ENCODE assay signal across 12 cellular contexts in genomic region chr6:168574699-168575195, GRCh38.
DNase-seq lines count a peak whose midpoint lies in the region; ATAC-seq and TF ChIP-seq lines count a peak whose summit lies in the region.
"Had no signal": no experiment of that assay in that cellular context is flagged by ENCODE, and none has a peak within 500 bp of the region (broad histone marks: within the 10 kb centered on the region; RNA-seq: fewer than 3 reads in every experiment).

No MANE protein-coding gene starts in this region.

- TF ChIP-seq POLR2A in breast epithelium (IDR thresholded peaks at IDR 0.05) (no peak), heart left ventricle (IDR thresholded peaks at IDR 0.05) (no peak), vagina (IDR thresholded peaks at IDR 0.05) (no peak), gastrocnemius medialis (IDR thresholded peaks at IDR 0.05) (no peak)

- no peaks in the 10 kb centered on the region for H3K27me3 ChIP-seq in breast epithelium
- H3K27me3 ChIP-seq in heart left ventricle = peaks cover 0 to 3% (median 0%) of the 10 kb centered on the region in 9 donors
- H3K27me3 ChIP-seq in vagina = no peaks in the 10 kb centered on the region
- H3K27me3 ChIP-seq in osteoblast (ENCODE audit: insufficient read depth, low read length) = no peaks in the 10 kb centered on the region
- H3K27me3 ChIP-seq in gastrocnemius medialis = peaks cover 0 to under 1% (median 0%) of the 10 kb centered on the region in 3 donors

- H3K36me3 Mint-ChIP-seq in MCF 10A (ENCODE audit: insufficient read depth, unreplicated experiment) = no peaks in the 10 kb centered on the region
- no peaks in the 10 kb centered on the region for H3K36me3 Mint-ChIP-seq in nephron (ENCODE audit: low read depth)

- WGBS in heart left ventricle, 4 donors = 58 to 74% (median 64%) methylated on average over 15 to 17 of the region's 17 CpGs

- ATAC-seq in heart left ventricle = peak in 3 of 4 donors; percentile 62 to 77 (median 69)
- no peak for ATAC-seq in gastrocnemius medialis

- H3K27ac Mint-ChIP-seq in MCF 10A (ENCODE audit: low read depth, unreplicated experiment) = no peak overlapping the region
- H3K27ac Mint-ChIP-seq in nephron = peak overlapping the region; percentile 90 to 95 (median 93)
- H3K27ac Mint-ChIP-seq: activated T-cell treated with anti-CD3 and anti-CD28 coated beads, Interleukin-2, amount 50 U/mL, for 24 hours had no signal

- H3K4me2 ChIP-seq in osteoblast (ENCODE audit: insufficient read depth, low read length) = no peak overlapping the region

- intact Hi-C loops in breast epithelium (cut with DNase I; ENCODE audit: low total_unique reads) (no loop called here), MCF 10A (cut with micrococcal nuclease) (no loop called here), heart left ventricle (cut with DNase I) (no loop called here), vagina (cut with DNase I) (no loop called here), gastrocnemius medialis (cut with DNase I; ENCODE audit: low total_unique reads) (no loop called here)

- CTCF ChIA-PET in MCF 10A (lab: Yijun Ruan, JAX) = interaction anchor here (0.7 kb wide), 1 partner anchor 595 kb away, joined by 3 read pairs; no protein-coding TSS in a partner anchor

- TF ChIP-seq CTCF in breast epithelium (IDR thresholded peaks at IDR 0.05) (no peak), MCF 10A (IDR thresholded peaks at IDR 0.05; ENCODE audit: unreplicated experiment) (no peak), heart left ventricle (IDR thresholded peaks at IDR 0.05) (no peak), nephron (IDR thresholded peaks at IDR 0.05; ENCODE audit: unreplicated experiment in 3 of 3) (no peak), vagina (IDR thresholded peaks at IDR 0.05) (no peak), osteoblast (IDR thresholded peaks at IDR 0.05; ENCODE audit: extremely low read depth, low read depth, low read length) (no peak), gastrocnemius medialis (IDR thresholded peaks at IDR 0.05 in 4 of 5, conservative IDR thresholded peaks at IDR 0.05 in 1 of 5) (no peak)

- no peak overlapping the region for H3K4me3 Mint-ChIP-seq in MCF 10A (ENCODE audit: unreplicated experiment)
- peak overlapping the region in 2 of 3 experiments; percentile 11 to 44 for H3K4me3 Mint-ChIP-seq in nephron
- H3K4me3 Mint-ChIP-seq: activated T-cell treated with anti-CD3 and anti-CD28 coated beads, Interleukin-2, amount 50 U/mL, for 24 hours had no signal

- H3K4me3 ChIP-seq in breast epithelium (peak overlapping the region in 2 of 3 donors; percentile 9 to 48), heart left ventricle (no peak overlapping the region), vagina (no peak overlapping the region), osteoblast (ENCODE audit: insufficient read depth, low read length) (no peak overlapping the region), gastrocnemius medialis (no peak overlapping the region)

- H2AFZ ChIP-seq in osteoblast (ENCODE audit: low read length) = no peak overlapping the region

- in situ Hi-C loops in gastrocnemius medialis (cut with MboI; ENCODE audit: low sequenced_read_pairs in 4 of 4) = no loop called here

- H3K27me3 Mint-ChIP-seq in MCF 10A (ENCODE audit: insufficient read depth, unreplicated experiment) = peaks cover 50% of the 10 kb centered on the region
- no peaks in the 10 kb centered on the region for H3K27me3 Mint-ChIP-seq in nephron (ENCODE audit: low read depth)

- H4K20me1 ChIP-seq in osteoblast (ENCODE audit: insufficient read depth, low read length) = no peaks in the 10 kb centered on the region

- H3K9me3 ChIP-seq in breast epithelium (no peaks in the 10 kb centered on the region), heart left ventricle (no peaks in the 10 kb centered on the region), vagina (no peaks in the 10 kb centered on the region), osteoblast (ENCODE audit: low read depth, low read length) (no peaks in the 10 kb centered on the region), gastrocnemius medialis (no peaks in the 10 kb centered on the region)

- no peaks in the 10 kb centered on the region for H3K36me3 ChIP-seq in breast epithelium
- H3K36me3 ChIP-seq in heart left ventricle = no peaks in the 10 kb centered on the region
- no peaks in the 10 kb centered on the region for H3K36me3 ChIP-seq in vagina
- no peaks in the 10 kb centered on the region for H3K36me3 ChIP-seq in osteoblast (ENCODE audit: insufficient read depth, low read length)
- no peaks in the 10 kb centered on the region for H3K36me3 ChIP-seq in gastrocnemius medialis

- no TSS peak for BruUV-seq in MCF 10A (replicated peaks; lab: Mats Ljungman, UMichigan)

- H3K79me2 ChIP-seq in osteoblast (ENCODE audit: insufficient read depth, low read length) = no peaks in the 10 kb centered on the region

- DNase-seq in breast epithelium (ENCODE audit: low spot score in 2 of 2) = peak in 1 of 2 donors; percentile 69
- no peak for DNase-seq in MCF 10A (ENCODE audit: unreplicated experiment)
- peak in 2 of 5 donors; percentile 40 to 52 for DNase-seq in heart left ventricle
- DNase-seq in vagina (ENCODE audit: extremely low spot score in 2 of 2) = peak; percentile 84 to 86
- no peak for DNase-seq in osteoblast (ENCODE audit: insufficient read length, low spot score, missing footprints)
- no peak for DNase-seq in midbrain (lab: John Stamatoyannopoulos, UW)
- no peak for DNase-seq in gastrocnemius medialis
- DNase-seq: 8988T; activated T-cell treated with anti-CD3 and anti-CD28 coated beads, Interleukin-2, amount 50 U/mL, for 24 hours; Calu3 had no signal

- H3K4me1 Mint-ChIP-seq in MCF 10A (ENCODE audit: insufficient read depth, unreplicated experiment) (no peaks in the 10 kb centered on the region), nephron (peaks cover 42% of the 10 kb centered on the region)

- H3K9me3 Mint-ChIP-seq in MCF 10A (ENCODE audit: unreplicated experiment) (no peaks in the 10 kb centered on the region), nephron (no peaks in the 10 kb centered on the region)
- H3K9me3 Mint-ChIP-seq: activated T-cell treated with anti-CD3 and anti-CD28 coated beads, Interleukin-2, amount 50 U/mL, for 24 hours had no signal

- POLR2A ChIA-PET in MCF 10A (lab: Yijun Ruan, JAX) = interaction anchor here (0.6 kb wide), 1 partner anchor 1735 kb away, joined by 3 read pairs; no protein-coding TSS in a partner anchor

- H3K4me1 ChIP-seq in breast epithelium (no peaks in the 10 kb centered on the region), heart left ventricle (peaks cover 0 to 11% (median 0%) of the 10 kb centered on the region in 12 donors), vagina (peaks cover 7% of the 10 kb centered on the region), osteoblast (ENCODE audit: insufficient read depth, low read length) (no peaks in the 10 kb centered on the region), gastrocnemius medialis (no peaks in the 10 kb centered on the region)

- H3K27ac ChIP-seq in breast epithelium = peak overlapping the region; percentile 45 to 72
- H3K27ac ChIP-seq in heart left ventricle = peak overlapping the region in 4 of 12 donors; percentile 4 to 51 (median 16)
- peak overlapping the region; percentile 48 for H3K27ac ChIP-seq in vagina
- H3K27ac ChIP-seq in osteoblast (ENCODE audit: low read depth, low read length) = no peak overlapping the region
- H3K27ac ChIP-seq in gastrocnemius medialis = no peak overlapping the region
- H3K27ac ChIP-seq: HL-60 had no signal

Comparison
In these comparisons a context has a peak if more than half of its experiments do, and no peak if none do; other contexts are left out.
1. DNase-seq: peak in vagina (2 of 2); none in MCF 10A (single experiment), osteoblast (single experiment), midbrain (single experiment) and gastrocnemius medialis (0 of 2).
2. H3K27ac ChIP-seq: peak in breast epithelium (2 of 2) and vagina (single experiment); none in osteoblast (single experiment) and gastrocnemius medialis (0 of 4).
3. H3K4me3 ChIP-seq: peak in breast epithelium (2 of 3); none in heart left ventricle (0 of 12), vagina (0 of 2), osteoblast (single experiment) and gastrocnemius medialis (0 of 4).
4. ATAC-seq: peak in heart left ventricle (3 of 4); none in gastrocnemius medialis (0 of 2).